ENCODE assay signal across 35 cellular contexts in genomic region chr1:118018064-118018463, GRCh38.
"Had no signal": no experiment of that assay in that cellular context is flagged by ENCODE, and none has a peak within 500 bp of the region (broad histone marks: within the 10 kb centered on the region; RNA-seq: fewer than 3 reads in every experiment).

No MANE protein-coding gene starts in this region.

- H3K27ac ChIP-seq: KMS-11 had no signal

- DNase-seq: Karpas-422, Kasumi-1, KG1, MG63, MM.1S, MV-4-11, NCI-H1048, NCI-H1092, NCI-H1092 treated with DMSO at 0.1 percent for 48 hours, NCI-H1105, NCI-H1105 treated with DMSO at 0.1 percent for 48 hours, NCI-H1417, NCI-H1417 treated with DMSO at 0.1 percent for 48 hours, NCI-H1436, NCI-H1436 treated with DMSO at 0.1 percent for 48 hours, NCI-H146, NCI-H1694, NCI-H1694 treated with DMSO at 0.1 percent for 48 hours, NCI-H187, NCI-H187 treated with DMSO at 0.1 percent for 48 hours, NCI-H1930, NCI-H2029, NCI-H2029 treated with DMSO at 0.1 percent for 48 hours, NCI-H2081, NCI-H2081 treated with DMSO at 0.1 percent for 48 hours, NCI-H2107, NCI-H2171, NCI-H2171 treated with DMSO at 0.1 percent for 48 hours, NCI-H2227 treated with DMSO at 0.1 percent for 48 hours, NCI-H226, NCI-H345, NCI-H446, NCI-H446 treated with DMSO at 0.1 percent for 48 hours, NCI-H510A had no signal

- H3K36me3 ChIP-seq: MG63 had no signal

- H3K9me3 ChIP-seq: MG63 had no signal

- H3K27me3 ChIP-seq: MG63 had no signal

- H3K4me3 ChIP-seq: MG63 had no signal
